ENCODE assay signal across 23 cellular contexts in genomic region chr12:132485619-132486018, GRCh38.
"Had no signal": no experiment of that assay in that cellular context is flagged by ENCODE, and none has a peak within 500 bp of the region (broad histone marks: within the 10 kb centered on the region; RNA-seq: fewer than 3 reads in every experiment).

No MANE protein-coding gene starts in this region.

- H3K4me1 Mint-ChIP-seq: nephron had no signal

- H3K27ac ChIP-seq: esophagus muscularis mucosa, gastroesophageal sphincter, heart left ventricle, tibial nerve had no signal

- H3K36me3 Mint-ChIP-seq: activated naive CD4-positive, alpha-beta T cell treated with anti-CD3 and anti-CD28 coated beads, Interleukin-2, amount 50 U/mL, for 24 hours had no signal

- H3K9me3 ChIP-seq: esophagus muscularis mucosa, gastroesophageal sphincter, heart left ventricle, tibial nerve had no signal

- ATAC-seq: activated T-cell treated with anti-CD3 and anti-CD28 coated beads, Interleukin-2, amount 50 U/mL, for 72 hours; gastroesophageal sphincter; heart left ventricle had no signal

- FAIRE-seq: astrocyte, bronchial epithelial cell, urothelium cell line had no signal

- H3K36me3 ChIP-seq: esophagus muscularis mucosa, gastroesophageal sphincter, heart left ventricle, tibial nerve had no signal

- H3K9me3 Mint-ChIP-seq: activated CD4-positive, alpha-beta T cell treated with anti-CD3 and anti-CD28 coated beads, Interleukin-2, amount 10 ng/mL, durations not matched to agents 24 days and 14 days; activated naive CD4-positive, alpha-beta T cell treated with anti-CD3 and anti-CD28 coated beads, Interleukin-2, amount 50 U/mL, for 24 hours; activated T-cell treated with anti-CD3 and anti-CD28 coated beads, Interleukin-2, amount 50 U/mL, for 72 hours; nephron; stimulated activated naive CD8-positive, alpha-beta T cell treated with anti-CD3 and anti-CD28 coated beads, Interleukin-15, Interleukin-2, amounts not matched to agents 100 ng/mL and 50 ng/mL, for 24 hours had no signal

- H3K4me3 Mint-ChIP-seq: activated CD4-positive, alpha-beta T cell treated with anti-CD3 and anti-CD28 coated beads, Interleukin-2, amount 10 ng/mL, durations not matched to agents 24 days and 14 days; activated naive CD4-positive, alpha-beta T cell treated with anti-CD3 and anti-CD28 coated beads, Interleukin-2, amount 50 U/mL, for 24 hours; stimulated activated naive CD8-positive, alpha-beta T cell treated with anti-CD3 and anti-CD28 coated beads, Interleukin-15, Interleukin-2, amounts not matched to agents 100 ng/mL and 50 ng/mL, for 24 hours had no signal

- H3K4me3 ChIP-seq: esophagus muscularis mucosa, gastroesophageal sphincter, heart left ventricle, tibial nerve had no signal

- H3K27ac Mint-ChIP-seq: activated T-cell treated with anti-CD3 and anti-CD28 coated beads, Interleukin-2, amount 50 U/mL, for 72 hours; nephron; progenitor cell of endocrine pancreas; stimulated activated naive CD8-positive, alpha-beta T cell treated with anti-CD3 and anti-CD28 coated beads, Interleukin-15, Interleukin-2, amounts not matched to agents 100 ng/mL and 50 ng/mL, for 24 hours had no signal

- DNase-seq: activated CD4-positive, alpha-beta T cell treated with anti-CD3 and anti-CD28 coated beads, Interleukin-2, amount 10 ng/mL, durations not matched to agents 24 days and 14 days; activated CD4-positive, CD25-positive, alpha-beta regulatory T cell; activated CD8-positive, alpha-beta memory T cell treated with anti-CD3 and anti-CD28 coated beads for 24 hours; activated CD8-positive, alpha-beta memory T cell treated with anti-CD3 and anti-CD28 coated beads, Interleukin-2, amount 50 U/mL, for 48 hours; activated gamma-delta T cell; activated T-cell treated with anti-CD3 and anti-CD28 coated beads, Interleukin-2, amount 50 U/mL, for 72 hours; effector CD4-positive, alpha-beta T cell; mesendoderm; occipital lobe; stimulated activated CD4-positive, alpha-beta T cell treated with anti-CD3 and anti-CD28 coated beads, Interleukin-12 subunit alpha, Interleukin-12 subunit beta, amount 100 ng/mL, for 4 hours; stimulated activated CD4-positive, alpha-beta T cell treated with anti-CD3 and anti-CD28 coated beads, Interleukin-2, amount 100 ng/mL, for 24 hours; T1000 had no signal

- H3K27me3 Mint-ChIP-seq: activated naive CD4-positive, alpha-beta T cell treated with anti-CD3 and anti-CD28 coated beads, Interleukin-2, amount 50 U/mL, for 24 hours; stimulated activated naive CD8-positive, alpha-beta T cell treated with anti-CD3 and anti-CD28 coated beads, Interleukin-15, Interleukin-2, amounts not matched to agents 100 ng/mL and 50 ng/mL, for 24 hours had no signal
